Comparison of ENCODE assay signal across 24 cellular contexts in the genomic region with DNA sequence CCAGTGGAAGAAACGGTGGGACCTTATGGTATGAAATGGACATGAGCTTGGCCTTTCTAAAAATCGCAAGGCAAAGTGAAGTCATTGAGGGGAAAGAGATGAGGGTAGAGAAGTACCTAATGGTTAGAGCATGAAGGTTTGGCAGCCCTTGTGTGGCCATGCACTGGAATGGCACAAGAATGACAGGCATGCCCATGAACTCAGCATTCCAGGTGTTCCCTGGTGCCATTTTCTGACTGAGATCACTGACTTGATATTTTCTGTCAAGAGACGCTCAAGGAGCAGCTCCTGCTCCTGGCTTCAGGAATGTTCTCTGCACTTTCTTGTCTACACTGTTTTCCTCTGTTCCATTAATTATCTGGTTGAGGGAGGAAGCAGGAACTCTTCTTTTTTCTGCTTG.
"Had no signal": no experiment of that assay in that cellular context is flagged by ENCODE, and none has a peak within 500 bp of the region (broad histone marks: within the 10 kb centered on the region; RNA-seq: fewer than 3 reads in every experiment).

No MANE protein-coding gene starts in this region.

- H3K9me3 ChIP-seq: MG63, SJCRH30 had no signal

- DNase-seq: IMR-90; Karpas-422; KG1; MG63; NCI-H1092; NCI-H1105 treated with DMSO at 0.1 percent for 48 hours; NCI-H1417 treated with DMSO at 0.1 percent for 48 hours; NCI-H146; NCI-H1694 treated with DMSO at 0.1 percent for 48 hours; NCI-H2029; NCI-H2081 treated with DMSO at 0.1 percent for 48 hours; NCI-H226; NCI-H446; NCI-H510A; NCI-H524 treated with DMSO at 0.1 percent for 48 hours; NCI-H774; NK-92 treated with Interleukin-12 subunit alpha and Interleukin-12 subunit beta, amount 100 ng/mL, for 24 hours; PC-3; SHP77 treated with DMSO at 0.1 percent for 48 hours; SJCRH30 had no signal

- H3K4me3 ChIP-seq: MG63, SJCRH30 had no signal

- ATAC-seq: HepG2, Panc1, PC-3, Right ventricle myocardium inferior, SK-N-SH treated with all-trans-retinoic acid at 6 μM for 48 hours had no signal

- H3K27ac ChIP-seq: SJCRH30 had no signal

- FAIRE-seq: HepG2 had no signal

- H3K4me1 ChIP-seq: SJCRH30 had no signal

- H3K27me3 ChIP-seq: MG63, SJCRH30 had no signal

- H3K36me3 ChIP-seq: MG63, SJCRH30 had no signal
